24 cellular contexts compared by ENCODE assay signal in the genomic region with DNA sequence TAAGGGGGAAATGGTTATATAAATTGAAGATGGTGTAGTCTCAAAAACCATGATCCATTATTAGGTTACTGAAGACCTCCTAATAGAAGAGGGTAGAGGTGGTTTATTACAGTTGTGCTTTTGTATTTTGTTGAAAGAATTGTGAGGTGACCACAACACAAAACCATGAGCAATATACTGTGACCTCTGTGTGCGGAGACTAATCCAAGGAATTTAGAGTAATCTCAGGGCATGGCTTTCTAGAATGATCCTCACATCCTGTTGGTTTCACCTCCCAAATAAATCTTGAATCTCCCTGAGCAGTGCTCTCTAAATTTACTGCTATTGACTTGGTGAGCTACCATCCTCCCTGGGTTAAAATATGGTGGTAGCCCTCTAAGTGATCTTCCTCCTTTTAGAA. TPM values are rescaled to one million over a fixed set of nuclear protein-coding genes. Genes with fewer than 3 reads are reported as not detected.
"Had no signal": no experiment of that assay in that cellular context is flagged by ENCODE, and none has a peak within 500 bp of the region (broad histone marks: within the 10 kb centered on the region; RNA-seq: fewer than 3 reads in every experiment).

No MANE protein-coding gene starts in this region.

- H3K4me3 Mint-ChIP-seq: activated B cell treated with CpG ODN at 0.5 μM for 24 hours; activated CD4-positive, alpha-beta memory T cell treated with anti-CD3 and anti-CD28 coated beads for 36 hours; activated CD4-positive, alpha-beta T cell treated with anti-CD3 and anti-CD28 coated beads, Interleukin-2, amount 10 ng/mL, durations not matched to agents 7 days and 5 days; activated naive CD4-positive, alpha-beta T cell treated with anti-CD3 and anti-CD28 coated beads, Interleukin-2, amount 10 ng/mL, durations not matched to agents 7 days and 5 days; activated naive CD8-positive, alpha-beta T cell treated with anti-CD3 and anti-CD28 coated beads for 36 hours; activated T-helper 17 cell treated with anti-CD3 and anti-CD28 coated beads, Interleukin-2, amount 50 U/mL, for 72 hours; T-helper 17 cell had no signal

- H3K27ac Mint-ChIP-seq: activated B cell treated with CpG ODN at 0.5 μM for 24 hours; activated CD4-positive, alpha-beta memory T cell treated with anti-CD3 and anti-CD28 coated beads for 36 hours; activated CD4-positive, alpha-beta T cell treated with anti-CD3 and anti-CD28 coated beads, Interleukin-2, amount 10 ng/mL, durations not matched to agents 7 days and 5 days; activated naive CD4-positive, alpha-beta T cell treated with anti-CD3 and anti-CD28 coated beads, Interleukin-2, amount 10 ng/mL, durations not matched to agents 7 days and 5 days; activated naive CD8-positive, alpha-beta T cell treated with anti-CD3 and anti-CD28 coated beads for 36 hours; activated T-helper 17 cell treated with anti-CD3 and anti-CD28 coated beads, Interleukin-2, amount 50 U/mL, for 72 hours; T-helper 17 cell had no signal

- H3K27me3 Mint-ChIP-seq: activated B cell treated with CpG ODN at 0.5 μM for 24 hours; activated CD4-positive, alpha-beta memory T cell treated with anti-CD3 and anti-CD28 coated beads for 36 hours; activated CD4-positive, alpha-beta T cell treated with anti-CD3 and anti-CD28 coated beads, Interleukin-2, amount 10 ng/mL, durations not matched to agents 7 days and 5 days; activated naive CD4-positive, alpha-beta T cell treated with anti-CD3 and anti-CD28 coated beads, Interleukin-2, amount 10 ng/mL, durations not matched to agents 7 days and 5 days; activated T-helper 17 cell treated with anti-CD3 and anti-CD28 coated beads, Interleukin-2, amount 50 U/mL, for 72 hours; T-helper 17 cell had no signal

- DNase-seq: activated B cell treated with CpG ODN at 0.5 μM for 24 hours; activated CD4-positive, alpha-beta memory T cell treated with anti-CD3 and anti-CD28 coated beads for 36 hours; activated CD4-positive, alpha-beta T cell treated with anti-CD3 and anti-CD28 coated beads, Interleukin-2, amount 10 ng/mL, durations not matched to agents 7 days and 5 days; activated CD8-positive, alpha-beta memory T cell treated with anti-CD3 and anti-CD28 coated beads for 24 hours; activated gamma-delta T cell treated with Interleukin-2 at 50 U/mL for 16 hours; activated naive CD4-positive, alpha-beta T cell treated with anti-CD3 and anti-CD28 coated beads, Interleukin-2, amount 10 ng/mL, durations not matched to agents 7 days and 5 days; activated naive CD8-positive, alpha-beta T cell treated with anti-CD3 and anti-CD28 coated beads for 36 hours; activated T-cell treated with anti-CD3 and anti-CD28 coated beads for 4 hours; activated T-cell treated with anti-CD3 and anti-CD28 coated beads, Interleukin-2, amount 50 U/mL, for 48 hours; anterior cingulate cortex; central memory CD4-positive, alpha-beta T cell; Karpas-422; NCI-H1048; NCI-H1417; NCI-H1930; NCI-H2171; NCI-H2227 treated with DMSO at 0.1 percent for 48 hours; NCI-H446 treated with DMSO at 0.1 percent for 48 hours; NCI-H526; NCI-H774; SIG-M5; T-helper 17 cell; T-helper 9 cell had no signal

- H3K4me1 Mint-ChIP-seq: activated B cell treated with CpG ODN at 0.5 μM for 24 hours; activated CD4-positive, alpha-beta T cell treated with anti-CD3 and anti-CD28 coated beads, Interleukin-2, amount 10 ng/mL, durations not matched to agents 7 days and 5 days; activated naive CD4-positive, alpha-beta T cell treated with anti-CD3 and anti-CD28 coated beads, Interleukin-2, amount 10 ng/mL, durations not matched to agents 7 days and 5 days; activated naive CD8-positive, alpha-beta T cell treated with anti-CD3 and anti-CD28 coated beads for 36 hours; activated T-helper 17 cell treated with anti-CD3 and anti-CD28 coated beads, Interleukin-2, amount 50 U/mL, for 72 hours; T-helper 17 cell had no signal

- H3K36me3 Mint-ChIP-seq: activated CD4-positive, alpha-beta memory T cell treated with anti-CD3 and anti-CD28 coated beads for 36 hours; activated naive CD4-positive, alpha-beta T cell treated with anti-CD3 and anti-CD28 coated beads, Interleukin-2, amount 10 ng/mL, durations not matched to agents 7 days and 5 days; activated naive CD8-positive, alpha-beta T cell treated with anti-CD3 and anti-CD28 coated beads for 36 hours had no signal

- H3K9me3 Mint-ChIP-seq: activated CD4-positive, alpha-beta T cell treated with anti-CD3 and anti-CD28 coated beads, Interleukin-2, amount 10 ng/mL, durations not matched to agents 7 days and 5 days; activated naive CD4-positive, alpha-beta T cell treated with anti-CD3 and anti-CD28 coated beads, Interleukin-2, amount 10 ng/mL, durations not matched to agents 7 days and 5 days; activated naive CD8-positive, alpha-beta T cell treated with anti-CD3 and anti-CD28 coated beads for 36 hours had no signal

- ATAC-seq: activated T-helper 17 cell treated with anti-CD3 and anti-CD28 coated beads, Interleukin-2, amount 50 U/mL, for 72 hours; T-helper 17 cell had no signal

RNA-seq across cellular contexts. Expression of a gene that starts 52.3 kb away (rescaled TPM):
- total RNA-seq: activated CD4-positive, alpha-beta T cell treated with anti-CD3 and anti-CD28 coated beads, Interleukin-2, amount 10 ng/mL, durations not matched to agents 7 days and 5 days; activated T-helper 17 cell treated with anti-CD3 and anti-CD28 coated beads, Interleukin-2, amount 50 U/mL, for 72 hours had no signal
